In genomic region chr3:50319181-50319871, GRCh38 we compare ENCODE assay signal across 13 cellular contexts. TPM values are rescaled to one million over a fixed set of nuclear protein-coding genes. Genes with fewer than 3 reads are reported as not detected.
DNase-seq lines count a peak whose midpoint lies in the region; ATAC-seq and TF ChIP-seq lines count a peak whose summit lies in the region.
"Had no signal": no experiment of that assay in that cellular context is flagged by ENCODE, and none has a peak within 500 bp of the region (broad histone marks: within the 10 kb centered on the region; RNA-seq: fewer than 3 reads in every experiment).

No MANE protein-coding gene starts in this region.

- no peak for TF ChIP-seq CTCF in OCI-LY1 (IDR thresholded peaks at IDR 0.05; ENCODE audit: low read length)
- no peak for TF ChIP-seq CTCF in esophagus muscularis mucosa (IDR thresholded peaks at IDR 0.05)
- no peak for TF ChIP-seq CTCF in osteoblast (IDR thresholded peaks at IDR 0.05; ENCODE audit: extremely low read depth, low read depth, low read length)

- H3K27ac ChIP-seq in CD4-positive, CD25-positive, alpha-beta regulatory T cell (ENCODE audit: insufficient read depth, low read length, poor library complexity, severe bottlenecking), result no peak overlapping the region
- H3K27ac ChIP-seq in OCI-LY1 (ENCODE audit: low read depth, low read length, poor library complexity, severe bottlenecking) (peak overlapping the region; percentile 69), esophagus muscularis mucosa (replicated peaks in 1 of 4) (peak overlapping the region in 3 of 4 donors; percentile 16 to 48 (median 22)), osteoblast (ENCODE audit: low read depth, low read length) (no peak overlapping the region)
- H3K27ac ChIP-seq: KMS-11, SK-N-MC had no signal

- no peak for DNase-seq in CD4-positive, CD25-positive, alpha-beta regulatory T cell
- DNase-seq in esophagus muscularis mucosa (ENCODE audit: extremely low spot score) (no peak), osteoblast (ENCODE audit: insufficient read length, low spot score, missing footprints) (no peak), DMS79 treated with DMSO at 0.1 percent for 48 hours (lab: John Stamatoyannopoulos, UW) (no peak), GDM1 (lab: John Stamatoyannopoulos, UW) (no peak), CD1c-positive myeloid dendritic cell (ENCODE audit: extremely low spot score) (no peak), SHP77 (lab: John Stamatoyannopoulos, UW) (no peak)
- DNase-seq: NCI-H2227 treated with DMSO at 0.1 percent for 48 hours; stimulated activated CD4-positive, alpha-beta T cell treated with anti-CD3 and anti-CD28 coated beads, Interleukin-15, amount 100 ng/mL, for 24 hours had no signal

- no peaks in the 10 kb centered on the region for H3F3A ChIP-seq in OCI-LY1 (ENCODE audit: insufficient read depth, low read length)

- no peaks in the 10 kb centered on the region for H3K27me3 ChIP-seq in CD4-positive, CD25-positive, alpha-beta regulatory T cell (ENCODE audit: control insufficient read depth, insufficient read depth, low read length)
- no peaks in the 10 kb centered on the region for H3K27me3 ChIP-seq in OCI-LY1 (ENCODE audit: insufficient read depth, low read length)
- H3K27me3 ChIP-seq in esophagus muscularis mucosa, result no peaks in the 10 kb centered on the region
- no peaks in the 10 kb centered on the region for H3K27me3 ChIP-seq in osteoblast (ENCODE audit: insufficient read depth, low read length)
- H3K27me3 ChIP-seq: cardiac muscle cell had no signal

- 87% methylated on average over 14 of the region's 15 CpGs for WGBS in esophagus muscularis mucosa

- intact Hi-C loops in esophagus muscularis mucosa (cut with DNase I), result no loop called here

- H3K36me3 ChIP-seq in CD4-positive, CD25-positive, alpha-beta regulatory T cell (ENCODE audit: control insufficient read depth, insufficient read depth, low read length), result no peaks in the 10 kb centered on the region
- H3K36me3 ChIP-seq in OCI-LY1 (ENCODE audit: insufficient read depth, low read length), result no peaks in the 10 kb centered on the region
- peaks cover 0 to 64% (median 50%) of the 10 kb centered on the region in 4 donors for H3K36me3 ChIP-seq in esophagus muscularis mucosa
- peaks cover 28% of the 10 kb centered on the region for H3K36me3 ChIP-seq in osteoblast (ENCODE audit: insufficient read depth, low read length)

- peaks cover 3% of the 10 kb centered on the region for H3K36me3 Mint-ChIP-seq in CD4-positive, CD25-positive, alpha-beta regulatory T cell

- H4K20me1 ChIP-seq in OCI-LY1 (ENCODE audit: insufficient read depth, low read length) (no peaks in the 10 kb centered on the region), osteoblast (ENCODE audit: insufficient read depth, low read length) (peaks cover 38% of the 10 kb centered on the region)

- peaks cover 44% of the 10 kb centered on the region for H3K4me1 ChIP-seq in CD4-positive, CD25-positive, alpha-beta regulatory T cell (ENCODE audit: control insufficient read depth, insufficient read depth, low read length, poor library complexity, severe bottlenecking)
- H3K4me1 ChIP-seq in OCI-LY1 (ENCODE audit: insufficient read depth, low read length, severe bottlenecking) (peaks cover 53% of the 10 kb centered on the region), esophagus muscularis mucosa (peaks cover 49 to 82% (median 69%) of the 10 kb centered on the region in 4 donors), osteoblast (ENCODE audit: insufficient read depth, low read length) (peaks cover 14% of the 10 kb centered on the region)

- peaks cover 5 to 51% (median 20%) of the 10 kb centered on the region in 4 donors for H3K4me1 Mint-ChIP-seq in CD4-positive, CD25-positive, alpha-beta regulatory T cell

- H3K4me3 ChIP-seq in CD4-positive, CD25-positive, alpha-beta regulatory T cell (ENCODE audit: low read depth, low read length), result no peak overlapping the region
- H3K4me3 ChIP-seq in OCI-LY1 (ENCODE audit: low read depth, low read length, poor library complexity, severe bottlenecking), result peak overlapping the region; percentile 24
- H3K4me3 ChIP-seq in esophagus muscularis mucosa, result peak overlapping the region; percentile 72 to 88 (median 84)
- H3K4me3 ChIP-seq in osteoblast (ENCODE audit: insufficient read depth, low read length), result no peak overlapping the region

- ATAC-seq in CD4-positive, CD25-positive, alpha-beta regulatory T cell (ENCODE audit: low read depth in 2 of 2), result no peak

- no peak overlapping the region; the same call in 1 of the 2 replicates for H3K9ac ChIP-seq in OCI-LY1 (ENCODE audit: low read length)
- H3K9ac ChIP-seq: KMS-11 had no signal

- H3K9me3 ChIP-seq in CD4-positive, CD25-positive, alpha-beta regulatory T cell (ENCODE audit: control insufficient read depth in 2 of 2, low read length in 2 of 2), result no peaks in the 10 kb centered on the region
- H3K9me3 ChIP-seq in OCI-LY1 (ENCODE audit: low read length) (no peaks in the 10 kb centered on the region), esophagus muscularis mucosa (no peaks in the 10 kb centered on the region), osteoblast (ENCODE audit: low read depth, low read length) (no peaks in the 10 kb centered on the region)

- peak overlapping the region in 1 of 3 donors; percentile 29 for H3K27ac Mint-ChIP-seq in CD4-positive, CD25-positive, alpha-beta regulatory T cell

- H3K9me2 ChIP-seq in OCI-LY1 (ENCODE audit: low read depth, low read length), result no peaks in the 10 kb centered on the region

- no peak overlapping the region for H2AFZ ChIP-seq in OCI-LY1 (ENCODE audit: low read length)
- H2AFZ ChIP-seq in osteoblast (ENCODE audit: low read length), result no peak overlapping the region

- TF ChIP-seq EP300 in esophagus muscularis mucosa (IDR thresholded peaks at IDR 0.05), result no peak

- H3K27me3 Mint-ChIP-seq in CD4-positive, CD25-positive, alpha-beta regulatory T cell, result no peaks in the 10 kb centered on the region

- H3K9me3 Mint-ChIP-seq in CD4-positive, CD25-positive, alpha-beta regulatory T cell, result no peaks in the 10 kb centered on the region

- TF ChIP-seq POLR2A in esophagus muscularis mucosa (IDR thresholded peaks at IDR 0.05; ENCODE audit: low read depth), result no peak

- H3K4me3 Mint-ChIP-seq in CD4-positive, CD25-positive, alpha-beta regulatory T cell, result peak overlapping the region; percentile 15 to 94 (median 80)

- H3K79me2 ChIP-seq in OCI-LY1 (ENCODE audit: insufficient read depth, low read length) (no peaks in the 10 kb centered on the region), osteoblast (ENCODE audit: insufficient read depth, low read length) (peaks cover 31% of the 10 kb centered on the region)

- H3K4me2 ChIP-seq in OCI-LY1 (ENCODE audit: low read length) (peak overlapping the region; percentile 48), osteoblast (ENCODE audit: insufficient read depth, low read length) (peak overlapping the region; percentile 99)

RNA-seq across cellular contexts. Expression of gene HYAL2, which starts 3.2 kb away (rescaled TPM):
- total RNA-seq in CD4-positive, CD25-positive, alpha-beta regulatory T cell, result 1.5 TPM
- 1 to 10 TPM; 2.7 to 6.5 (median 5.1) TPM for polyA plus RNA-seq in CD4-positive, CD25-positive, alpha-beta regulatory T cell
- total RNA-seq in esophagus muscularis mucosa (100 to 1,000 TPM in 2 of 4 donors, 10 to 100 TPM in 2; 37.4 to 114 (median 97.2) TPM), osteoblast (32.9 and 34.2 TPM in 2 replicates)

RNA-seq across cellular contexts. Expression of gene TUSC2, which starts 8.7 kb away (rescaled TPM):
- 17.5 TPM for total RNA-seq in CD4-positive, CD25-positive, alpha-beta regulatory T cell
- 10 to 100 TPM; 44.6 to 55.6 (median 49.9) TPM for polyA plus RNA-seq in CD4-positive, CD25-positive, alpha-beta regulatory T cell
- total RNA-seq in esophagus muscularis mucosa (10 to 100 TPM; 18.7 to 40.6 (median 37.5) TPM), osteoblast (15.9 and 16.6 TPM in 2 replicates)

RNA-seq across cellular contexts. Expression of gene HYAL1, which starts 16.0 kb away (rescaled TPM):
- 0.35 TPM for total RNA-seq in CD4-positive, CD25-positive, alpha-beta regulatory T cell
- under 1 TPM in 3 of 4 donors, not detected in 1; 0.07 to 0.31 (median 0.10) TPM for polyA plus RNA-seq in CD4-positive, CD25-positive, alpha-beta regulatory T cell
- 10 to 100 TPM in 1 of 4 donors, 1 to 10 TPM in 3; 8.3 to 15.6 (median 9.0) TPM for total RNA-seq in esophagus muscularis mucosa
- under 0.01 and 0.59 TPM in 2 replicates for total RNA-seq in osteoblast

RNA-seq across cellular contexts. Expression of gene HYAL3, which starts 20.1 kb away (rescaled TPM):
- 2.4 TPM for total RNA-seq in CD4-positive, CD25-positive, alpha-beta regulatory T cell
- polyA plus RNA-seq in CD4-positive, CD25-positive, alpha-beta regulatory T cell, result 1 to 10 TPM; 1.8 to 8.3 (median 5.6) TPM
- total RNA-seq in esophagus muscularis mucosa (1 to 10 TPM; 2.1 to 6.7 (median 3.4) TPM), osteoblast (1.8 and 4.1 TPM in 2 replicates)

RNA-seq across cellular contexts. Expression of gene NAA80, which starts 20.1 kb away (rescaled TPM):
- total RNA-seq in CD4-positive, CD25-positive, alpha-beta regulatory T cell, result 31.9 TPM
- polyA plus RNA-seq in CD4-positive, CD25-positive, alpha-beta regulatory T cell, result 10 to 100 TPM; 13.6 to 23.5 (median 14.6) TPM
- 1 to 10 TPM; 6.8 to 9.5 (median 8.0) TPM for total RNA-seq in esophagus muscularis mucosa
- 6.5 and 8.0 TPM in 2 replicates for total RNA-seq in osteoblast

Comparison
In these comparisons a context has a peak if more than half of its experiments do, and no peak if none do; other contexts are left out.
1. H3K27ac ChIP-seq: peak in OCI-LY1 (single experiment) and esophagus muscularis mucosa (3 of 4); none in CD4-positive, CD25-positive, alpha-beta regulatory T cell (single experiment) and osteoblast (single experiment).
2. H3K4me3 ChIP-seq: peak in OCI-LY1 (single experiment) and esophagus muscularis mucosa (4 of 4); none in CD4-positive, CD25-positive, alpha-beta regulatory T cell (single experiment) and osteoblast (single experiment).
3. RNA of gene HYAL2, which starts 3.2 kb away (total RNA-seq): 37.4 to 114 TPM in esophagus muscularis mucosa and 32.9 to 34.2 TPM in osteoblast; 1.5 TPM in CD4-positive, CD25-positive, alpha-beta regulatory T cell (single experiment); every median in the first group is over 10 times any median in the second.